Comparison of ENCODE assay signal across 28 cellular contexts in the genomic region with DNA sequence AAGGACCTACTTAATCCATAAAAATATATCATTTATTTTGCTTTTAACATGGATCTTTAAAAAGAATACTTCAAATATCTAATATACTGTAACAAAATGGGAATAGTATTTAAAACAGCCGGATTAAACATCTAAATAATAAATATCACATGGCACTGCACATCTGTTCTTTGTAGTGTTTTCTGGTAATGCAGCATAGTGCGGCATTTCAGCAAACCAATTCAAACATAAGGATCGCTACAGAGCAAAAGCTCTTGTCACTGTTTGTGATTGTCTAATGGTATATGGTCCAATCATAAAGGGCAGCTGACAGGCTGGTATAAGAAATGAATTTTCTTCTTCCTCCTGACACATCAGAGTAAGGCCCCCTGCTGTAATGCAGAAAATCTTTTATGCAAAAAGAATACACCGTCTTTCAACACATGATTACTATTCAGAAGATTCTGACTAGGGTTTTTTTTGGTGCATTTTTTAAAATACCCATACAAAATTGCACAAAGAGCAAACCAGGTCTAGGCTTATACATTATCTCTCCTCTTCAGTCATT. TPM values are rescaled to one million over a fixed set of nuclear protein-coding genes. Genes with fewer than 3 reads are reported as not detected.
"Had no signal": no experiment of that assay in that cellular context is flagged by ENCODE, and none has a peak within 500 bp of the region (broad histone marks: within the 10 kb centered on the region; RNA-seq: fewer than 3 reads in every experiment).

No MANE protein-coding gene starts in this region.

- DNase-seq: stimulated activated CD4-positive, alpha-beta T cell treated with anti-CD3 and anti-CD28 coated beads, Interleukin-2, amount 100 ng/mL, for 48 hours; stimulated activated CD4-positive, alpha-beta T cell treated with anti-CD3 and anti-CD28 coated beads, Interleukin-4, amount 100 ng/mL, for 1 hour; stimulated activated CD4-positive, alpha-beta T cell treated with anti-CD3 and anti-CD28 coated beads, Interleukin-4, amount 100 ng/mL, for 24 hours; stimulated activated CD4-positive, alpha-beta T cell treated with anti-CD3 and anti-CD28 coated beads, Interleukin-4, amount 100 ng/mL, for 4 hours; stimulated activated CD8-positive, alpha-beta memory T cell treated with anti-CD3 and anti-CD28 coated beads, Interleukin-4, amount 100 ng/mL, for 48 hours; stimulated activated naive B cell treated with anti-CD40 and anti-IgM and Interleukin-4, amounts not matched to agents 10 μg/mL and 1 μg/mL and 100 μg/mL, for 72 hours; stimulated activated naive CD4-positive, alpha-beta T cell; stimulated activated naive CD4-positive, alpha-beta T cell treated with Interleukin-2 at 50 U/mL for 16 hours; stimulated activated naive CD8-positive, alpha-beta T cell treated with anti-CD3 and anti-CD28 coated beads, Interleukin-15, amount 100 ng/mL, for 72 hours; stimulated activated naive CD8-positive, alpha-beta T cell treated with anti-CD3 and anti-CD28 coated beads, Interleukin-15, Interleukin-2, amounts not matched to agents 100 U/mL and 50 U/mL, for 24 hours; stomach; substantia nigra; testis; thyroid gland; tibial artery; transverse colon; trophoblast cell; upper lobe of left lung; upper lobe of right lung; uterus had no signal

- H3K36me3 ChIP-seq: stomach, suprapubic skin, thoracic aorta, thyroid gland, tibial artery, tibial nerve, transverse colon, upper lobe of left lung, upper lobe of right lung, uterus, vagina had no signal

- ATAC-seq: stimulated activated effector memory CD8-positive, alpha-beta T cell treated with anti-CD3 and anti-CD28 coated beads, Interleukin-12 subunit alpha, Interleukin-12 subunit beta, amount 100 ng/mL, for 72 hours; stimulated activated memory B cell treated with anti-CD40 and anti-IgM and Interleukin-4, amounts not matched to agents 10 μg/mL and 1 μg/mL and 100 μg/mL, for 72 hours; stimulated activated naive B cell treated with anti-CD40 and anti-IgM and Interleukin-4, amounts not matched to agents 10 μg/mL and 1 μg/mL and 100 μg/mL, for 72 hours; stimulated activated naive CD8-positive, alpha-beta T cell treated with anti-CD3 and anti-CD28 coated beads, Interleukin-15, amount 100 ng/mL, for 72 hours; stimulated activated naive CD8-positive, alpha-beta T cell treated with anti-CD3 and anti-CD28 coated beads, Interleukin-15, Interleukin-2, amounts not matched to agents 100 U/mL and 50 U/mL, for 24 hours; upper lobe of right lung had no signal

- H3K4me1 ChIP-seq: stomach, suprapubic skin, testis, thyroid gland, tibial artery, tibial nerve, transverse colon, upper lobe of left lung, upper lobe of right lung, uterus, vagina had no signal

- H3K4me3 ChIP-seq: stomach, suprapubic skin, testis, thoracic aorta, thyroid gland, tibial artery, tibial nerve, transverse colon, upper lobe of left lung, upper lobe of right lung, uterus, vagina had no signal

- H3K27me3 ChIP-seq: testis, thyroid gland, upper lobe of left lung, uterus, vagina had no signal

- H3K9me3 ChIP-seq: stomach, suprapubic skin, testis, thoracic aorta, thyroid gland, tibial artery, tibial nerve, transverse colon, upper lobe of left lung, upper lobe of right lung, uterus, vagina had no signal

- H3K27ac ChIP-seq: stomach, suprapubic skin, testis, thoracic aorta, thyroid gland, tibial artery, tibial nerve, transverse colon, upper lobe of left lung, upper lobe of right lung, uterus, vagina had no signal

RNA-seq across cellular contexts. Expression of gene POU3F2, which starts 40.0 kb away (rescaled TPM):
- total RNA-seq: subcutaneous adipose tissue, suprapubic skin, thoracic aorta, thyroid gland, transverse colon, upper lobe of left lung, upper lobe of right lung, ureter, uterus, vagina had no signal
- polyA plus RNA-seq: stomach had no signal
